Comparison of ENCODE assay signal across 8 cellular contexts in genomic region chr9:98807070-98807810, GRCh38. TPM values are rescaled to one million over a fixed set of nuclear protein-coding genes. Genes with fewer than 3 reads are reported as not detected.
A peak's percentile ranks its signal among the peaks of the same experiment; 100 is the strongest.
DNase-seq lines count a peak whose midpoint lies in the region; ATAC-seq and TF ChIP-seq lines count a peak whose summit lies in the region.

TSS of gene GALNT12 (plus strand) at chr9:98807670. CDS start at chr9:98807699, 29 bp downstream.

- intact Hi-C loops in breast epithelium (cut with DNase I; ENCODE audit: low total_unique reads) = no loop called here

- peak; percentile 73 for DNase-seq in GM10248 (ENCODE audit: extremely low spot score)
- peak in 3 of 5 experiments; percentile 37 to 54 (median 44) for DNase-seq in T-helper 2 cell
- no peak for DNase-seq in breast epithelium (ENCODE audit: low spot score in 2 of 2)
- peak; percentile 68 for DNase-seq in left kidney (ENCODE audit: low read depth, low spot score)
- peak; percentile 44 for DNase-seq in stimulated activated CD4-positive, alpha-beta T cell treated with anti-CD3 and anti-CD28 coated beads, Interleukin-4, amount 100 ng/mL, for 24 hours
- no peak for DNase-seq in HK-2 (ENCODE audit: unreplicated experiment)
- no peak for DNase-seq in hepatic stellate cell (ENCODE audit: low spot score)

- ATAC-seq in HG03175 (IDR thresholded peaks at IDR 0.05; ENCODE audit: unreplicated experiment) = peak; percentile 46

- no peaks in the 10 kb centered on the region for H3K9me3 ChIP-seq in breast epithelium

- no peak for TF ChIP-seq POLR2A in breast epithelium (IDR thresholded peaks at IDR 0.05)

- CTCF ChIA-PET in GM10248 (lab: Yijun Ruan, JAX) = interaction anchor here (1.0 to 5.0 kb wide), 9 partner anchors 10 to 191 kb away, joined by 3 to 16 read pairs (median 6); no protein-coding TSS in a partner anchor

- H3K4me3 ChIP-seq in breast epithelium = peak within 1 kb of the TSS; percentile 52 to 64 (median 56)

- peaks cover 0 to 53% of the 10 kb centered on the region in 2 donors for H3K27me3 ChIP-seq in breast epithelium

- peak; percentile 29 for TF ChIP-seq CTCF in GM10248 (IDR thresholded peaks at IDR 0.05; ENCODE audit: control extremely low read depth, extremely low read depth, low read depth, missing control alignments)
- TF ChIP-seq CTCF in breast epithelium (IDR thresholded peaks at IDR 0.05) = no peak

- POLR2A ChIA-PET in GM10248 (lab: Yijun Ruan, JAX) = no interaction called here

- H3K27ac ChIP-seq in breast epithelium = peak within 1 kb of the TSS in 1 of 2 donors; percentile 3

- no peaks in the 10 kb centered on the region for H3K36me3 ChIP-seq in breast epithelium

- peaks cover 0 to 16% of the 10 kb centered on the region in 2 donors for H3K4me1 ChIP-seq in breast epithelium

RNA-seq across cellular contexts. Expression of gene GALNT12, which starts in this region (rescaled TPM):
- total RNA-seq in breast epithelium = 1 to 10 TPM; 2.6 to 6.6 (median 3.9) TPM

Comparison
In these comparisons a context has a peak if more than half of its experiments do, and no peak if none do; other contexts are left out.
1. DNase-seq: peak in GM10248 (single experiment), T-helper 2 cell (3 of 5), left kidney (single experiment) and stimulated activated CD4-positive, alpha-beta T cell treated with anti-CD3 and anti-CD28 coated beads, Interleukin-4, amount 100 ng/mL, for 24 hours (single experiment); none in breast epithelium (0 of 2), HK-2 (single experiment) and hepatic stellate cell (single experiment).